ENCODE assay signal across 8 cellular contexts in genomic region chr15:59685737-59686297, GRCh38. TPM values are rescaled to one million over a fixed set of nuclear protein-coding genes. Genes with fewer than 3 reads are reported as not detected.
DNase-seq lines count a peak whose midpoint lies in the region; ATAC-seq and TF ChIP-seq lines count a peak whose summit lies in the region.

No MANE protein-coding gene starts in this region.

- peaks cover 47% of the 10 kb centered on the region for H3K4me1 Mint-ChIP-seq in activated CD4-positive, alpha-beta T cell treated with anti-CD3 and anti-CD28 coated beads for 36 hours

- H3K27me3 Mint-ChIP-seq in activated CD4-positive, alpha-beta T cell treated with anti-CD3 and anti-CD28 coated beads for 36 hours = no peaks in the 10 kb centered on the region

- WGBS in spleen, 5 donors = 0 to 2% (median 2%) methylated on average over 1 of the region's 1 CpG

- H3K9me3 Mint-ChIP-seq in activated CD4-positive, alpha-beta T cell treated with anti-CD3 and anti-CD28 coated beads for 36 hours (ENCODE audit: low read depth) = no peaks in the 10 kb centered on the region

- H3K4me3 ChIP-seq in spleen = peak overlapping the region in 5 of 8 donors; percentile 2 to 91 (median 8)

- peak overlapping the region in 7 of 8 donors; percentile 98 to 100 (median 100) for H3K27ac ChIP-seq in spleen

- CTCF ChIA-PET in activated CD4-positive, alpha-beta T cell treated with anti-CD3 and anti-CD28 coated beads for 36 hours (lab: Charles Lee) = interaction anchor here (1.4 kb wide), 1 partner anchor 28 kb away, joined by 6 read pairs; the partner anchor contains the start of gene GTF2A2

- H3K9me3 ChIP-seq in spleen = no peaks in the 10 kb centered on the region

- no peak for DNase-seq in activated CD4-positive, alpha-beta T cell treated with anti-CD3 and anti-CD28 coated beads for 36 hours
- DNase-seq in activated CD4-positive, alpha-beta T cell treated with anti-CD3 and anti-CD28 coated beads, Interleukin-2, amount 50 U/mL, for 48 hours = no peak
- peak; percentile 84 for DNase-seq in fibroblast of gingiva (ENCODE audit: low read depth)
- DNase-seq in spleen = no peak
- DNase-seq in COLO829 (ENCODE audit: low spot score) = no peak

- H3K36me3 ChIP-seq in spleen = peaks cover 2 to 36% (median 16%) of the 10 kb centered on the region in 6 donors

- intact Hi-C loops in activated CD4-positive, alpha-beta T cell treated with anti-CD3 and anti-CD28 coated beads for 36 hours (cut with DNase I, micrococcal nuclease) = loop anchor here (5.0 kb wide), 2 partner anchors 791 to 896 kb away; partner anchors contain the start of gene ICE2 (in 1 of the 2)
- intact Hi-C loops in spleen (cut with DNase I; ENCODE audit: low total_unique reads) = no loop called here

- H3K36me3 Mint-ChIP-seq in activated CD4-positive, alpha-beta T cell treated with anti-CD3 and anti-CD28 coated beads for 36 hours (ENCODE audit: low read depth) = peaks cover 39% of the 10 kb centered on the region

- no peak for ATAC-seq in activated CD4-positive, alpha-beta T cell treated with anti-CD3 and anti-CD28 coated beads for 36 hours
- ATAC-seq in SK-N-SH treated with all-trans-retinoic acid at 6 μM for 48 hours (no peak), GM18520 (IDR thresholded peaks at IDR 0.05; ENCODE audit: unreplicated experiment) (no peak), HG03571 (IDR thresholded peaks at IDR 0.05; ENCODE audit: unreplicated experiment) (no peak)

- H3K4me3 Mint-ChIP-seq in activated CD4-positive, alpha-beta T cell treated with anti-CD3 and anti-CD28 coated beads for 36 hours = peak overlapping the region; percentile 80

- TF ChIP-seq POLR2A in spleen (IDR thresholded peaks at IDR 0.05) = no peak

- H3K4me1 ChIP-seq in spleen = peaks cover 42 to 67% (median 58%) of the 10 kb centered on the region in 6 donors

- POLR2A ChIA-PET in activated CD4-positive, alpha-beta T cell treated with anti-CD3 and anti-CD28 coated beads for 36 hours (lab: Charles Lee) = no interaction called here

- no peak for TF ChIP-seq CTCF in spleen (IDR thresholded peaks at IDR 0.05 in 8 of 11, conservative IDR thresholded peaks at IDR 0.05 in 3 of 11)

- peak overlapping the region; percentile 70 for H3K27ac Mint-ChIP-seq in activated CD4-positive, alpha-beta T cell treated with anti-CD3 and anti-CD28 coated beads for 36 hours

- H3K27me3 ChIP-seq in spleen (replicated peaks in 1 of 7) = no peaks in the 10 kb centered on the region

TF ChIP-seq in SK-N-SH treated with all-trans-retinoic acid at 6 μM for 48 hours, 23 proteins besides CTCF, POLR2A, EP300 and RAD21:
- TF ChIP-seq TCF4 (CRISPR knock-in tag; IDR thresholded peaks at IDR 0.05; ENCODE audit: borderline replicate concordance) = 0 out of 2 replicates have a peak, but pooled peaks have one; percentile 28
- TF ChIP-seq ZFP30 (CRISPR knock-in tag; IDR thresholded peaks at IDR 0.05) = no peak

RNA-seq across cellular contexts. Expression of gene BNIP2, which starts 3.3 kb away (rescaled TPM):
- 10 to 100 TPM; 51.9 to 61.5 TPM for total RNA-seq in activated CD4-positive, alpha-beta T cell treated with anti-CD3 and anti-CD28 coated beads for 36 hours
- 100 to 1,000 TPM in 6 of 7 donors, 10 to 100 TPM in 1; 92.4 to 232 (median 125) TPM for total RNA-seq in spleen
- polyA plus RNA-seq in spleen = 10 to 100 TPM; 34.1 to 43.5 (median 37.5) TPM

RNA-seq across cellular contexts. Expression of gene GTF2A2, which starts 28.5 kb away (rescaled TPM):
- 100 to 1,000 TPM; 167 to 198 TPM for total RNA-seq in activated CD4-positive, alpha-beta T cell treated with anti-CD3 and anti-CD28 coated beads for 36 hours
- total RNA-seq in spleen = 10 to 100 TPM; 33.8 to 78.2 (median 61.8) TPM
- polyA plus RNA-seq in spleen = 100 to 1,000 TPM in 1 of 3 donors, 10 to 100 TPM in 2; 70.6 to 103 (median 89.7) TPM
